In the genomic region with DNA sequence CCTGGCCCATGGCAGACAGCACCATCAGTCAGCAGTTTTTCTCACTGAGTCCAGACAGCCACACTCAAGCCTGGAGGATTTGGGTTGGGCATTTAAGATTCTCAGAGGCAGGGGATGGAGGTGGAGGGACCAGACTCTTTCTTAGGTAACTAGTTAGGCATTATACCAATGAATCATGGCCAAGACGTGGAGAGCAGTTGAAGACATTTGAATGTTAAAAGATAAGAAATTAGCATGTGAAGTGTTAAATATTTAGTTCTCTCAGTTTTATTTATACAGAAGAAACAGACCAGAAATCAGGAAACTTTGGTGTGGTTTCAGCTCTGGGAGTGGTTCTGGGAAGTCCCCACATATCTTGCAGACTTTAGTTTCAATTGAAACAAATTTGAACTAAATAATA, we compare ENCODE assay signal across 14 cellular contexts. TPM values are rescaled to one million over a fixed set of nuclear protein-coding genes. Genes with fewer than 3 reads are reported as not detected.
DNase-seq lines count a peak whose midpoint lies in the region; ATAC-seq and TF ChIP-seq lines count a peak whose summit lies in the region.
"Had no signal": no experiment of that assay in that cellular context is flagged by ENCODE, and none has a peak within 500 bp of the region (broad histone marks: within the 10 kb centered on the region; RNA-seq: fewer than 3 reads in every experiment).

No MANE protein-coding gene starts in this region.

- no peak overlapping the region for H2BK120ac ChIP-seq in mesendoderm (ENCODE audit: low read depth, low read length)

- no peak overlapping the region for H3K23ac ChIP-seq in mesendoderm (ENCODE audit: low read length)

- H3K18ac ChIP-seq in mesendoderm (ENCODE audit: low read length) = no peak overlapping the region

- H3K9me3 Mint-ChIP-seq in CD8-positive, alpha-beta memory T cell = no peaks in the 10 kb centered on the region
- H3K9me3 Mint-ChIP-seq in activated naive CD4-positive, alpha-beta T cell treated with anti-CD3 and anti-CD28 coated beads, Interleukin-2, amount 50 U/mL, for 72 hours = no peaks in the 10 kb centered on the region

- no peaks in the 10 kb centered on the region for H3K27me3 Mint-ChIP-seq in CD8-positive, alpha-beta memory T cell

- no peaks in the 10 kb centered on the region for H3F3A ChIP-seq in smooth muscle cell (ENCODE audit: low read depth)

- H2BK15ac ChIP-seq in mesendoderm (replicated peaks; ENCODE audit: low read depth) = no peak overlapping the region

- H4K8ac ChIP-seq in mesendoderm (ENCODE audit: low read depth, low read length) = no peak overlapping the region

- H3K79me2 ChIP-seq in mesendoderm (ENCODE audit: control insufficient read depth, insufficient read depth, low read length) (peaks cover 3% of the 10 kb centered on the region), smooth muscle cell (ENCODE audit: low read depth) (peaks cover 51% of the 10 kb centered on the region)

- CTCF ChIA-PET in CD8-positive, alpha-beta memory T cell (lab: Charles Lee) = interaction anchor here (1.0 to 1.2 kb wide), 2 partner anchors 9 to 12 kb away, joined by 3 to 4 read pairs; no protein-coding TSS in a partner anchor

- POLR2A ChIA-PET in CD8-positive, alpha-beta memory T cell (lab: Charles Lee) = interaction anchor here (0.7 kb wide), 1 partner anchor 10 kb away, joined by 3 read pairs; no protein-coding TSS in a partner anchor

- H3K9ac ChIP-seq in HUES6 (ENCODE audit: low read length) = peak overlapping the region; percentile 2
- no peak overlapping the region for H3K9ac ChIP-seq in mesendoderm (ENCODE audit: low read length)
- H3K9ac ChIP-seq in smooth muscle cell (ENCODE audit: low read depth) = no peak overlapping the region

- TF ChIP-seq CTCF in smooth muscle cell (IDR thresholded peaks at IDR 0.05; ENCODE audit: borderline replicate concordance, insufficient read depth, poor library complexity, severe bottlenecking) = no peak

- no peak overlapping the region for H4K5ac ChIP-seq in mesendoderm (ENCODE audit: low read length)

- H3K36me3 Mint-ChIP-seq in CD8-positive, alpha-beta memory T cell = peaks cover 0 to 71% (median 31%) of the 10 kb centered on the region in 3 donors
- peaks cover 25 to 27% of the 10 kb centered on the region in 2 donors for H3K36me3 Mint-ChIP-seq in activated naive CD4-positive, alpha-beta T cell treated with anti-CD3 and anti-CD28 coated beads, Interleukin-2, amount 50 U/mL, for 72 hours

- H3K27ac ChIP-seq in CD8-positive, alpha-beta memory T cell (ENCODE audit: low read depth, low read length) = no peak overlapping the region
- H3K27ac ChIP-seq in HUES6 (ENCODE audit: low read depth, low read length) = no peak overlapping the region
- no peak overlapping the region for H3K27ac ChIP-seq in mesendoderm (ENCODE audit: low read depth, low read length)
- no peak overlapping the region for H3K27ac ChIP-seq in smooth muscle cell (ENCODE audit: low read depth)
- H3K27ac ChIP-seq: brain microvascular endothelial cell, left lung, thyroid gland had no signal

- peak in 2 of 5 donors; percentile 37 to 48 for DNase-seq in CD8-positive, alpha-beta memory T cell
- no peak for DNase-seq in activated naive CD4-positive, alpha-beta T cell treated with anti-CD3 and anti-CD28 coated beads, Interleukin-2, amount 50 U/mL, for 72 hours (ENCODE audit: low spot score in 2 of 2)
- DNase-seq in mesendoderm (peak; percentile 6), NCI-H2029 (lab: John Stamatoyannopoulos, UW) (no peak), smooth muscle cell (lab: John Stamatoyannopoulos, UW; ENCODE audit: unreplicated experiment) (no peak)
- DNase-seq: brain microvascular endothelial cell, glutamatergic neuron, left lung, NCI-H1417 treated with DMSO at 0.1 percent for 48 hours, NCI-H510A, T1000, thyroid gland had no signal

- no peak overlapping the region for H2AFZ ChIP-seq in smooth muscle cell (ENCODE audit: low read depth)

- WGBS in mesendoderm (ENCODE audit: extremely low coverage, insufficient coverage, low lambda C conversion rate) = no CpG with 5 or more reads among the region's 1 CpG
- 72% methylated on average over 1 of the region's 1 CpG for WGBS in smooth muscle cell (ENCODE audit: low lambda C conversion rate)

- H3K4me3 ChIP-seq in CD8-positive, alpha-beta memory T cell (ENCODE audit: low read length) = no peak overlapping the region
- H3K4me3 ChIP-seq in HUES6 (ENCODE audit: low read depth, low read length) (no peak overlapping the region), mesendoderm (ENCODE audit: low read length) (no peak overlapping the region), smooth muscle cell (no peak overlapping the region)
- H3K4me3 ChIP-seq: left lung, thyroid gland had no signal

- peaks cover 49 to 72% (median 70%) of the 10 kb centered on the region in 3 donors for H3K4me1 Mint-ChIP-seq in CD8-positive, alpha-beta memory T cell

- ATAC-seq in activated naive CD4-positive, alpha-beta T cell treated with anti-CD3 and anti-CD28 coated beads, Interleukin-2, amount 50 U/mL, for 72 hours = peak; percentile 26 to 46
- no peak for ATAC-seq in GM19351 (IDR thresholded peaks at IDR 0.05; ENCODE audit: unreplicated experiment)
- ATAC-seq: left lung had no signal

- H3K4me3 Mint-ChIP-seq in CD8-positive, alpha-beta memory T cell = peak overlapping the region; percentile 35 to 83 (median 62)

- no peak overlapping the region for H2BK5ac ChIP-seq in mesendoderm (ENCODE audit: low read length)

- peaks cover 53% of the 10 kb centered on the region for H3K4me1 ChIP-seq in CD8-positive, alpha-beta memory T cell (ENCODE audit: insufficient read depth, low read length)
- H3K4me1 ChIP-seq in HUES6 (ENCODE audit: control insufficient read depth, insufficient read depth, low read length) = peaks cover 6% of the 10 kb centered on the region
- no peaks in the 10 kb centered on the region for H3K4me1 ChIP-seq in mesendoderm (ENCODE audit: control insufficient read depth, low read depth, low read length)
- H3K4me1 ChIP-seq in smooth muscle cell (ENCODE audit: low read depth) = no peaks in the 10 kb centered on the region
- H3K4me1 ChIP-seq: thyroid gland had no signal

- no peaks in the 10 kb centered on the region for H3K27me3 ChIP-seq in CD8-positive, alpha-beta memory T cell (ENCODE audit: insufficient read depth, low read length, poor library complexity, severe bottlenecking)
- H3K27me3 ChIP-seq in HUES6 (ENCODE audit: control insufficient read depth, insufficient read depth, low read length) (no peaks in the 10 kb centered on the region), mesendoderm (ENCODE audit: insufficient read depth, low read length, poor library complexity) (no peaks in the 10 kb centered on the region), smooth muscle cell (ENCODE audit: low read depth) (no peaks in the 10 kb centered on the region)
- H3K27me3 ChIP-seq: brain microvascular endothelial cell, left lung, thyroid gland had no signal

- no peak overlapping the region for H3K4ac ChIP-seq in mesendoderm (ENCODE audit: low read depth, low read length)

- H4K20me1 ChIP-seq in smooth muscle cell (ENCODE audit: low read depth) = peaks cover 31% of the 10 kb centered on the region

- H3K36me3 ChIP-seq in CD8-positive, alpha-beta memory T cell (ENCODE audit: insufficient read depth, low read length) = peaks cover 27% of the 10 kb centered on the region
- H3K36me3 ChIP-seq in HUES6 (ENCODE audit: control insufficient read depth, insufficient read depth, low read length) = peaks cover 53% of the 10 kb centered on the region
- H3K36me3 ChIP-seq in mesendoderm (ENCODE audit: control insufficient read depth, insufficient read depth, low read length) = peaks cover 7% of the 10 kb centered on the region
- H3K36me3 ChIP-seq in smooth muscle cell (ENCODE audit: low read depth) = peaks cover 16% of the 10 kb centered on the region

- peaks cover 7% of the 10 kb centered on the region for H3K79me1 ChIP-seq in mesendoderm (ENCODE audit: low read length)

- no peak overlapping the region for H2AK5ac ChIP-seq in mesendoderm (ENCODE audit: low read length)

- peak overlapping the region; percentile 71 to 96 (median 92) for H3K27ac Mint-ChIP-seq in CD8-positive, alpha-beta memory T cell
- H3K27ac Mint-ChIP-seq in activated naive CD4-positive, alpha-beta T cell treated with anti-CD3 and anti-CD28 coated beads, Interleukin-2, amount 50 U/mL, for 72 hours = peak overlapping the region; percentile 46 to 82

- no peak overlapping the region for H3K56ac ChIP-seq in mesendoderm (ENCODE audit: low read length)

- H3K9me3 ChIP-seq in CD8-positive, alpha-beta memory T cell (ENCODE audit: low read length) = no peaks in the 10 kb centered on the region
- no peaks in the 10 kb centered on the region for H3K9me3 ChIP-seq in HUES6 (ENCODE audit: control insufficient read depth, insufficient read depth, low read depth, low read length)
- no peaks in the 10 kb centered on the region for H3K9me3 ChIP-seq in smooth muscle cell (replicated peaks; ENCODE audit: low read depth)
- H3K9me3 ChIP-seq: left lung, thyroid gland had no signal

- no peak overlapping the region for H3K4me2 ChIP-seq in mesendoderm (ENCODE audit: low read length)
- H3K4me2 ChIP-seq in smooth muscle cell = no peak overlapping the region

RNA-seq across cellular contexts. Expression of a gene that starts 9.9 kb away (rescaled TPM):
- total RNA-seq in CD8-positive, alpha-beta memory T cell = 10 to 100 TPM; 60.3 to 62.0 TPM
- 37.4 TPM for polyA plus RNA-seq in CD8-positive, alpha-beta memory T cell
- total RNA-seq in activated naive CD4-positive, alpha-beta T cell treated with anti-CD3 and anti-CD28 coated beads, Interleukin-2, amount 50 U/mL, for 72 hours = 10 to 100 TPM; 36.1 to 53.6 TPM
- polyA plus RNA-seq in mesendoderm (2013, experiment 1 of 2) = 25.1 TPM
- 25.4 TPM for polyA plus RNA-seq in mesendoderm (2013, experiment 2 of 2)
- 47.2 and 47.8 TPM in 2 replicates for total RNA-seq in smooth muscle cell
- polyA plus RNA-seq in smooth muscle cell = 22.0 and 28.3 TPM in 2 replicates

RNA-seq across cellular contexts. Expression of a gene that starts 10.4 kb away (rescaled TPM):
- total RNA-seq in CD8-positive, alpha-beta memory T cell = 10 to 100 TPM; 18.5 to 19.4 TPM
- 13.8 TPM for polyA plus RNA-seq in CD8-positive, alpha-beta memory T cell
- 10 to 100 TPM; 17.9 to 26.8 TPM for total RNA-seq in activated naive CD4-positive, alpha-beta T cell treated with anti-CD3 and anti-CD28 coated beads, Interleukin-2, amount 50 U/mL, for 72 hours
- 6.7 TPM for polyA plus RNA-seq in mesendoderm (2013, experiment 1 of 2)
- polyA plus RNA-seq in mesendoderm (2013, experiment 2 of 2) = 7.0 TPM
- 13.1 and 20.2 TPM in 2 replicates for total RNA-seq in smooth muscle cell
- 5.5 and 7.4 TPM in 2 replicates for polyA plus RNA-seq in smooth muscle cell
